Comparison of ENCODE assay signal across 8 cellular contexts in the genomic region with DNA sequence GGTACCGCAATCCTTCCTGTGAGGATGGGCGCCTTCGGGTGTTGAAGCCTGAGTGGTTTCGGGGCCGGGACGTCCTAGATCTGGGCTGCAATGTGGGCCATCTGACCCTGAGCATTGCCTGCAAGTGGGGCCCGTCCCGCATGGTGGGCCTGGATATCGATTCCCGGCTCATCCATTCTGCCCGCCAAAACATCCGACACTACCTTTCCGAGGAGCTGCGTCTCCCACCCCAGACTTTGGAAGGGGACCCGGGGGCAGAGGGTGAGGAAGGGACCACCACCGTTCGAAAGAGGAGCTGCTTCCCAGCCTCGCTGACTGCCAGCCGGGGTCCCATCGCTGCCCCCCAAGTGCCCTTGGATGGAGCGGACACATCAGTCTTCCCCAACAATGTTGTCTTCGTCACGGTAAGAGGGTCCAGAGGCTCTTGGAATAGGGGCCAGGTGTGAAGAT. TPM values are rescaled to one million over a fixed set of nuclear protein-coding genes. Genes with fewer than 3 reads are reported as not detected.
DNase-seq lines count a peak whose midpoint lies in the region; ATAC-seq and TF ChIP-seq lines count a peak whose summit lies in the region.

No MANE protein-coding gene starts in this region.

- intact Hi-C loops in activated B cell treated with CpG ODN at 0.5 μM for 24 hours (cut with micrococcal nuclease), result loop anchor here (10.0 kb wide), 1 partner anchor 823 kb away; no protein-coding TSS in a partner anchor

- H3K27ac ChIP-seq in gastroesophageal sphincter, result peak overlapping the region in 3 of 4 donors; percentile 98 to 99 (median 99)
- H3K27ac ChIP-seq in smooth muscle cell (ENCODE audit: low read depth), result no peak overlapping the region

- H3K79me2 ChIP-seq in smooth muscle cell (ENCODE audit: low read depth), result peaks cover 38% of the 10 kb centered on the region

- no peak overlapping the region for H2AFZ ChIP-seq in smooth muscle cell (ENCODE audit: low read depth)

- H3K9me3 Mint-ChIP-seq in activated B cell treated with CpG ODN at 0.5 μM for 24 hours, result no peaks in the 10 kb centered on the region

- no peak for TF ChIP-seq EP300 in gastroesophageal sphincter (IDR thresholded peaks at IDR 0.05)

- H3K4me3 Mint-ChIP-seq in activated B cell treated with CpG ODN at 0.5 μM for 24 hours, result peak overlapping the region; percentile 45

- peaks cover 0 to 66% (median 34%) of the 10 kb centered on the region in 3 donors for H3K4me1 ChIP-seq in gastroesophageal sphincter
- peaks cover 27% of the 10 kb centered on the region for H3K4me1 ChIP-seq in smooth muscle cell (ENCODE audit: low read depth)

- CTCF ChIA-PET in activated B cell treated with CpG ODN at 0.5 μM for 24 hours (lab: Charles Lee), result no interaction called here
- CTCF ChIA-PET in HEK293T (lab: Yijun Ruan, JAX), result no interaction called here

- peaks cover 60% of the 10 kb centered on the region for H3K4me1 Mint-ChIP-seq in activated B cell treated with CpG ODN at 0.5 μM for 24 hours

- H3K9me3 ChIP-seq in gastroesophageal sphincter, result no peaks in the 10 kb centered on the region
- H3K9me3 ChIP-seq in smooth muscle cell (replicated peaks; ENCODE audit: low read depth), result no peaks in the 10 kb centered on the region

- H3K4me3 ChIP-seq in H7 (ENCODE audit: insufficient read depth, low read depth, low read length) (0 out of 2 replicates have a peak overlapping the region, but pooled peaks have one; percentile 3), gastroesophageal sphincter (peak overlapping the region in 1 of 2 donors; percentile 95), smooth muscle cell (no peak overlapping the region)

- H3K27ac Mint-ChIP-seq in activated B cell treated with CpG ODN at 0.5 μM for 24 hours, result peak overlapping the region; percentile 80

- no peak overlapping the region for H3K9ac ChIP-seq in smooth muscle cell (ENCODE audit: low read depth)

- H3K36me3 ChIP-seq in H7 (replicated peaks; ENCODE audit: control insufficient read depth, insufficient read depth, low read length), result peaks cover 25% of the 10 kb centered on the region
- H3K36me3 ChIP-seq in gastroesophageal sphincter, result peaks cover 0 to 39% of the 10 kb centered on the region in 2 donors
- H3K36me3 ChIP-seq in smooth muscle cell (ENCODE audit: low read depth), result no peaks in the 10 kb centered on the region

- H4K20me1 ChIP-seq in smooth muscle cell (ENCODE audit: low read depth), result peaks cover 23% of the 10 kb centered on the region

- DNase-seq in H7 (peak; percentile 36), activated B cell treated with CpG ODN at 0.5 μM for 24 hours (no peak), smooth muscle cell (lab: John Stamatoyannopoulos, UW; ENCODE audit: unreplicated experiment) (no peak), HuH-7 (ENCODE audit: low spot score) (no peak), HEK293T (ENCODE audit: extremely low spot score) (no peak), NCI-H1417 (lab: John Stamatoyannopoulos, UW) (no peak)

- ATAC-seq in activated B cell treated with CpG ODN at 0.5 μM for 24 hours (ENCODE audit: low read depth) (no peak), gastroesophageal sphincter (no peak), HG03135 (IDR thresholded peaks at IDR 0.05; ENCODE audit: unreplicated experiment) (no peak)

- POLR2A ChIA-PET in activated B cell treated with CpG ODN at 0.5 μM for 24 hours (lab: Charles Lee), result interaction anchor here (3.7 to 4.3 kb wide), 2 partner anchors 23 to 63 kb away, joined by 34 to 90 read pairs; no protein-coding TSS in a partner anchor
- POLR2A ChIA-PET in HEK293T (lab: Yijun Ruan, JAX), result interaction anchor here (3.6 kb wide), 1 partner anchor 19 kb away, joined by 25 read pairs; no protein-coding TSS in a partner anchor

- H3F3A ChIP-seq in smooth muscle cell (ENCODE audit: low read depth), result peaks cover 10% of the 10 kb centered on the region

- no peaks in the 10 kb centered on the region for H3K27me3 Mint-ChIP-seq in activated B cell treated with CpG ODN at 0.5 μM for 24 hours

- WGBS in gastroesophageal sphincter (ENCODE audit: low coverage in 1 of 2), 2 donors, result 100% methylated on average over 3 of the region's 23 CpGs; no CpG with 5 or more reads in 1 of the 2 donors
- 98% methylated on average over 23 of the region's 23 CpGs for WGBS in smooth muscle cell (ENCODE audit: low lambda C conversion rate)

- TF ChIP-seq POLR2A in gastroesophageal sphincter (IDR thresholded peaks at IDR 0.05), result no peak

- H3K27me3 ChIP-seq in H7 (ENCODE audit: control insufficient read depth, insufficient read depth, low read length) (peaks cover 5% of the 10 kb centered on the region), gastroesophageal sphincter (no peaks in the 10 kb centered on the region), smooth muscle cell (ENCODE audit: low read depth) (no peaks in the 10 kb centered on the region)

- H3K36me3 Mint-ChIP-seq in activated B cell treated with CpG ODN at 0.5 μM for 24 hours (ENCODE audit: low read depth), result peaks cover 63% of the 10 kb centered on the region

- peak overlapping the region; percentile 85 for H3K4me2 ChIP-seq in smooth muscle cell

- no peak for TF ChIP-seq CTCF in activated B cell treated with CpG ODN at 0.5 μM for 24 hours (IDR thresholded peaks at IDR 0.05)
- TF ChIP-seq CTCF in gastroesophageal sphincter (IDR thresholded peaks at IDR 0.05), result no peak
- TF ChIP-seq CTCF in smooth muscle cell (IDR thresholded peaks at IDR 0.05; ENCODE audit: borderline replicate concordance, insufficient read depth, poor library complexity, severe bottlenecking), result no peak

TF ChIP-seq in HEK293T, 16 proteins besides CTCF, POLR2A, EP300 and RAD21:
- no peak for TF ChIP-seq L3MBTL2 (conservative IDR thresholded peaks at IDR 0.05)
- TF ChIP-seq HDGF (IDR thresholded peaks at IDR 0.05; ENCODE audit: borderline replicate concordance), result no peak
- TF ChIP-seq, protein P1, sequence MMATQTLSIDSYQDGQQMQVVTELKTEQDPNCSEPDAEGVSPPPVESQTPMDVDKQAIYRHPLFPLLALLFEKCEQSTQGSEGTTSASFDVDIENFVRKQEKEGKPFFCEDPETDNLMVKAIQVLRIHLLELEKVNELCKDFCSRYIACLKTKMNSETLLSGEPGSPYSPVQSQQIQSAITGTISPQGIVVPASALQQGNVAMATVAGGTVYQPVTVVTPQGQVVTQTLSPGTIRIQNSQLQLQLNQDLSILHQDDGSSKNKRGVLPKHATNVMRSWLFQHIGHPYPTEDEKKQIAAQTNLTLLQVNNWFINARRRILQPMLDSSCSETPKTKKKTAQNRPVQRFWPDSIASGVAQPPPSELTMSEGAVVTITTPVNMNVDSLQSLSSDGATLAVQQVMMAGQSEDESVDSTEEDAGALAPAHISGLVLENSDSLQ (IDR thresholded peaks at IDR 0.05), result no peak
- no peak for TF ChIP-seq SP1 (IDR thresholded peaks at IDR 0.05)
- no peak for TF ChIP-seq ELF4 (IDR thresholded peaks at IDR 0.05)
- no peak for TF ChIP-seq FOXM1 (IDR thresholded peaks at IDR 0.05; ENCODE audit: borderline replicate concordance)
- TF ChIP-seq ZNF384 (IDR thresholded peaks at IDR 0.05), result no peak
- no peak for TF ChIP-seq CTBP1 (IDR thresholded peaks at IDR 0.05; ENCODE audit: borderline replicate concordance)

RNA-seq across cellular contexts. Expression of a gene that starts 1.7 kb away (rescaled TPM):
- 47.1 and 50.5 TPM in 2 replicates for total RNA-seq in H7 (2014; rRNA removed; shearing (Covaris generic))
- 61.0 and 65.5 TPM in 2 replicates for total RNA-seq in activated B cell treated with CpG ODN at 0.5 μM for 24 hours
- 10 to 100 TPM; 27.9 to 34.2 (median 30.8) TPM for total RNA-seq in gastroesophageal sphincter
- 19.7 and 20.3 TPM in 2 replicates for total RNA-seq in smooth muscle cell
- 14.8 and 14.9 TPM in 2 replicates for polyA plus RNA-seq in smooth muscle cell

RNA-seq across cellular contexts. Expression of a gene that starts 2.8 kb away (rescaled TPM):
- total RNA-seq in H7 (2014; rRNA removed; shearing (Covaris generic)), result 0.87 and 1.6 TPM in 2 replicates
- total RNA-seq in activated B cell treated with CpG ODN at 0.5 μM for 24 hours (10.8 and 15.2 TPM in 2 replicates), gastroesophageal sphincter (1 to 10 TPM; 4.9 to 8.2 (median 5.8) TPM), smooth muscle cell (0.27 and 5.3 TPM in 2 replicates)
- 3.8 and 3.9 TPM in 2 replicates for polyA plus RNA-seq in smooth muscle cell

RNA-seq across cellular contexts. Expression of a gene that starts 5.0 kb away (rescaled TPM):
- 96.6 and 97.8 TPM in 2 replicates for total RNA-seq in H7 (2014; rRNA removed; shearing (Covaris generic))
- 41.2 and 45.0 TPM in 2 replicates for total RNA-seq in activated B cell treated with CpG ODN at 0.5 μM for 24 hours
- total RNA-seq in gastroesophageal sphincter, result 10 to 100 TPM; 19.9 to 26.3 (median 20.7) TPM
- total RNA-seq in smooth muscle cell, result 12.5 and 21.5 TPM in 2 replicates
- polyA plus RNA-seq in smooth muscle cell, result 41.6 and 46.0 TPM in 2 replicates

RNA-seq across cellular contexts. Expression of a gene that starts 32.7 kb away (rescaled TPM):
- total RNA-seq in H7 (2014; rRNA removed; shearing (Covaris generic)), result 0.11 and 1.1 TPM in 2 replicates
- total RNA-seq in activated B cell treated with CpG ODN at 0.5 μM for 24 hours (2.3 and 2.7 TPM in 2 replicates), gastroesophageal sphincter (under 1 TPM in 1 of 4 donors, not detected in 3; 0.67 TPM), smooth muscle cell (not detected in 2 replicates)
- polyA plus RNA-seq in smooth muscle cell, result 0.58 and 2.2 TPM in 2 replicates

RNA-seq across cellular contexts. Expression of a gene that starts 47.7 kb away (rescaled TPM):
- total RNA-seq in H7 (2014; rRNA removed; shearing (Covaris generic)), result 31.5 and 35.8 TPM in 2 replicates
- total RNA-seq in activated B cell treated with CpG ODN at 0.5 μM for 24 hours (60.2 and 68.7 TPM in 2 replicates), gastroesophageal sphincter (10 to 100 TPM; 20.2 to 38.1 (median 26.1) TPM), smooth muscle cell (14.5 and 20.0 TPM in 2 replicates)
- polyA plus RNA-seq in smooth muscle cell, result 46.9 and 51.1 TPM in 2 replicates
